In genomic region chr3:111782943-111783342, GRCh38 we compare ENCODE assay signal across 1 cellular context.
TF ChIP-seq lines count a peak whose summit lies in the region.

No MANE protein-coding gene starts in this region.

TF ChIP-seq in HepG2, 621 proteins besides CTCF, POLR2A, EP300 and RAD21 (continued from another document and continues in another):
- no peak for TF ChIP-seq ZBED4 (CRISPR knock-in tag; IDR thresholded peaks at IDR 0.05; ENCODE audit: borderline replicate concordance)
- TF ChIP-seq ZBTB25 (CRISPR knock-in tag; IDR thresholded peaks at IDR 0.05): no peak
- TF ChIP-seq ZNF720 (CRISPR knock-in tag; IDR thresholded peaks at IDR 0.05): no peak
- TF ChIP-seq CBFB (CRISPR knock-in tag; IDR thresholded peaks at IDR 0.05): no peak
- peak; percentile 83 for TF ChIP-seq HNF4A (CRISPR knock-in tag; IDR thresholded peaks at IDR 0.05)
- no peak for TF ChIP-seq ZBTB38 (CRISPR knock-in tag; IDR thresholded peaks at IDR 0.05)
- no peak for TF ChIP-seq NONO (IDR thresholded peaks at IDR 0.05)
- TF ChIP-seq NONO (CRISPR knock-in tag; conservative IDR thresholded peaks at IDR 0.05): no peak
- peak; percentile 77 for TF ChIP-seq GATAD2A (CRISPR knock-in tag; IDR thresholded peaks at IDR 0.05)
- TF ChIP-seq ZFP1 (CRISPR knock-in tag; IDR thresholded peaks at IDR 0.05): no peak
- 0 out of 2 replicates have a peak, but pooled peaks have one; percentile 11 for TF ChIP-seq RXRB (CRISPR knock-in tag; IDR thresholded peaks at IDR 0.05; ENCODE audit: borderline replicate concordance)
- no peak for TF ChIP-seq ATF3 (CRISPR knock-in tag; IDR thresholded peaks at IDR 0.05)
- no peak for TF ChIP-seq ZNF766 (CRISPR knock-in tag; IDR thresholded peaks at IDR 0.05; ENCODE audit: borderline replicate concordance)
- TF ChIP-seq ZMYM4 (CRISPR knock-in tag; IDR thresholded peaks at IDR 0.05): peak; percentile 27; the same call in 1 of the 2 replicates
- TF ChIP-seq HOMEZ (CRISPR knock-in tag; IDR thresholded peaks at IDR 0.05; ENCODE audit: low read depth): peak; percentile 26; the same call in 1 of the 2 replicates
- TF ChIP-seq ZNF564 (CRISPR knock-in tag; IDR thresholded peaks at IDR 0.05): no peak
- TF ChIP-seq GZF1 (CRISPR knock-in tag; IDR thresholded peaks at IDR 0.05): no peak
- no peak for TF ChIP-seq ZNF17 (CRISPR knock-in tag; IDR thresholded peaks at IDR 0.05)
- no peak for TF ChIP-seq TMF1 (CRISPR knock-in tag; IDR thresholded peaks at IDR 0.05; ENCODE audit: low read depth)
- TF ChIP-seq MEF2D (CRISPR knock-in tag; IDR thresholded peaks at IDR 0.05): peak; percentile 64
- TF ChIP-seq SOX6 (IDR thresholded peaks at IDR 0.05): no peak
- TF ChIP-seq SOX6 (CRISPR knock-in tag; IDR thresholded peaks at IDR 0.05): peak; percentile 18; the same call in 1 of the 2 replicates
- TF ChIP-seq RFX5 (IDR thresholded peaks at IDR 0.05; ENCODE audit: low read depth, low read length): no peak
- TF ChIP-seq THAP8 (CRISPR knock-in tag; IDR thresholded peaks at IDR 0.05; ENCODE audit: borderline replicate concordance): no peak
- TF ChIP-seq ARID5B (CRISPR knock-in tag; IDR thresholded peaks at IDR 0.05): peak; percentile 68
- no peak for TF ChIP-seq ZNF326 (CRISPR knock-in tag; IDR thresholded peaks at IDR 0.05; ENCODE audit: borderline replicate concordance)
- no peak for TF ChIP-seq GATAD1 (CRISPR knock-in tag; IDR thresholded peaks at IDR 0.05)
- TF ChIP-seq ZNF784 (CRISPR knock-in tag; IDR thresholded peaks at IDR 0.05; ENCODE audit: borderline replicate concordance): no peak
- no peak for TF ChIP-seq ZBTB37 (CRISPR knock-in tag; IDR thresholded peaks at IDR 0.05)
- TF ChIP-seq CEBPG (CRISPR knock-in tag; IDR thresholded peaks at IDR 0.05): peak; percentile 60; the same call in 1 of the 2 replicates
- no peak for TF ChIP-seq RELA (CRISPR knock-in tag; IDR thresholded peaks at IDR 0.05)
- TF ChIP-seq THRA (CRISPR knock-in tag; IDR thresholded peaks at IDR 0.05; ENCODE audit: borderline replicate concordance): no peak
- TF ChIP-seq ZNF18 (CRISPR knock-in tag; IDR thresholded peaks at IDR 0.05; ENCODE audit: insufficient replicate concordance): no peak
- TF ChIP-seq KDM6A (CRISPR knock-in tag; IDR thresholded peaks at IDR 0.05; ENCODE audit: low read depth): no peak
- TF ChIP-seq ZNF121 (CRISPR knock-in tag; IDR thresholded peaks at IDR 0.05): peak; percentile 78
- TF ChIP-seq ZNF382 (CRISPR knock-in tag; IDR thresholded peaks at IDR 0.05; ENCODE audit: borderline replicate concordance): no peak
- TF ChIP-seq SMYD3 (CRISPR knock-in tag; IDR thresholded peaks at IDR 0.05): no peak
- TF ChIP-seq ZFP62 (CRISPR knock-in tag; IDR thresholded peaks at IDR 0.05): no peak
- peak; percentile 31; the same call in 1 of the 2 replicates for TF ChIP-seq RARA (CRISPR knock-in tag; IDR thresholded peaks at IDR 0.05)
- no peak for TF ChIP-seq HMGXB3 (CRISPR knock-in tag; IDR thresholded peaks at IDR 0.05; ENCODE audit: borderline replicate concordance)
